12 cellular contexts compared by ENCODE assay signal in genomic region chr3:24519368-24520100, GRCh38. TPM values are rescaled to one million over a fixed set of nuclear protein-coding genes. Genes with fewer than 3 reads are reported as not detected.
DNase-seq lines count a peak whose midpoint lies in the region; ATAC-seq lines count a peak whose summit lies in the region.
"Had no signal": no experiment of that assay in that cellular context is flagged by ENCODE, and none has a peak within 500 bp of the region (broad histone marks: within the 10 kb centered on the region; RNA-seq: fewer than 3 reads in every experiment).

No MANE protein-coding gene starts in this region.

- H2AFZ ChIP-seq in ACC112 (ENCODE audit: low read length, unreplicated experiment): peak overlapping the region; percentile 24

- peaks cover 23% of the 10 kb centered on the region for H3K4me1 ChIP-seq in ACC112 (ENCODE audit: control insufficient read depth, insufficient read depth, low read length, unreplicated experiment)

- H3K4me3 ChIP-seq in ACC112 (ENCODE audit: low read depth, low read length): no peak overlapping the region

- no peaks in the 10 kb centered on the region for H3K79me2 ChIP-seq in ACC112 (ENCODE audit: control insufficient read depth, insufficient read depth, low read length, unreplicated experiment)

- DNase-seq in dermis microvascular lymphatic vessel endothelial cell (ENCODE audit: low read depth in 2 of 2) (peak; percentile 15 to 18), GM19240 (ENCODE audit: insufficient read length, low spot score) (no peak), NCI-H524 treated with DMSO at 0.1 percent for 48 hours (lab: John Stamatoyannopoulos, UW) (no peak)
- no peak for DNase-seq in stimulated activated CD4-positive, alpha-beta T cell treated with anti-CD3 and anti-CD28 coated beads, Interleukin-4, amount 100 ng/mL, for 24 hours
- no peak for DNase-seq in stimulated activated CD4-positive, alpha-beta T cell treated with anti-CD3 and anti-CD28 coated beads, Interleukin-4, amount 100 ng/mL, for 1 hour
- DNase-seq: erythroblast, natural killer cell had no signal

- no peaks in the 10 kb centered on the region for H3K27me3 ChIP-seq in ACC112 (ENCODE audit: insufficient read depth, low read length)

- peak; percentile 63 for ATAC-seq in GM19025 (IDR thresholded peaks at IDR 0.05; ENCODE audit: low read depth, unreplicated experiment)
- peak; percentile 67 for ATAC-seq in HG03095 (IDR thresholded peaks at IDR 0.05; ENCODE audit: unreplicated experiment)
- ATAC-seq: activated T-helper 17 cell treated with anti-CD3 and anti-CD28 coated beads, Interleukin-2, amount 50 U/mL, for 72 hours; natural killer cell; Panc1 had no signal

- no peaks in the 10 kb centered on the region for H3K36me3 ChIP-seq in ACC112 (ENCODE audit: insufficient read depth, low read length)

- H3K27ac ChIP-seq in ACC112 (ENCODE audit: low read depth, low read length): no peak overlapping the region

RNA-seq across cellular contexts. Expression of gene THRB, which starts 24.9 kb away (rescaled TPM):
- total RNA-seq in dermis microvascular lymphatic vessel endothelial cell: under 0.01 and 0.13 TPM in 2 replicates
- total RNA-seq: activated T-helper 17 cell treated with anti-CD3 and anti-CD28 coated beads, Interleukin-2, amount 50 U/mL, for 72 hours had no signal

Comparison
In these comparisons a context has a peak if more than half of its experiments do, and no peak if none do; other contexts are left out.
1. DNase-seq: peak in dermis microvascular lymphatic vessel endothelial cell (2 of 2); none in stimulated activated CD4-positive, alpha-beta T cell treated with anti-CD3 and anti-CD28 coated beads, Interleukin-4, amount 100 ng/mL, for 24 hours (single experiment), GM19240 (single experiment), stimulated activated CD4-positive, alpha-beta T cell treated with anti-CD3 and anti-CD28 coated beads, Interleukin-4, amount 100 ng/mL, for 1 hour (single experiment) and NCI-H524 treated with DMSO at 0.1 percent for 48 hours (single experiment).